14 cellular contexts compared by ENCODE assay signal in genomic region chr22:38422615-38423511, GRCh38. TPM values are rescaled to one million over a fixed set of nuclear protein-coding genes. Genes with fewer than 3 reads are reported as not detected.
DNase-seq lines count a peak whose midpoint lies in the region; ATAC-seq and TF ChIP-seq lines count a peak whose summit lies in the region.
"Had no signal": no experiment of that assay in that cellular context is flagged by ENCODE, and none has a peak within 500 bp of the region (broad histone marks: within the 10 kb centered on the region; RNA-seq: fewer than 3 reads in every experiment).

No MANE protein-coding gene starts in this region.

- H3K27ac ChIP-seq in cingulate gyrus (ENCODE audit: low read depth, low read length): peak overlapping the region; percentile 6
- H3K27ac ChIP-seq in liver (ENCODE audit: low read depth in 1 of 2, low read length in 2 of 2): peak overlapping the region; percentile 31 to 43

- no peak for ATAC-seq in HG03097 (IDR thresholded peaks at IDR 0.05; ENCODE audit: low FRiP score, unreplicated experiment)
- ATAC-seq: naive thymus-derived CD8-positive, alpha-beta T cell had no signal

- intact Hi-C loops in CD14-positive monocyte (cut with micrococcal nuclease): no loop called here

- peaks cover 6% of the 10 kb centered on the region for H3K4me1 Mint-ChIP-seq in CD14-positive monocyte
- H3K4me1 Mint-ChIP-seq: naive thymus-derived CD8-positive, alpha-beta T cell had no signal

- peaks cover 0 to 3% (median 0%) of the 10 kb centered on the region in 3 donors for H3K27me3 Mint-ChIP-seq in CD14-positive monocyte (ENCODE audit: low read depth in 3 of 3)
- H3K27me3 Mint-ChIP-seq: naive thymus-derived CD8-positive, alpha-beta T cell had no signal

- no peaks in the 10 kb centered on the region for H3K36me3 ChIP-seq in liver (ENCODE audit: control insufficient read depth in 4 of 4, insufficient read depth in 3 of 4, low read depth in 1 of 4, low read length in 3 of 4)

- H3K4me3 ChIP-seq in liver (ENCODE audit: low read depth in 1 of 3, low read length in 3 of 3): no peak overlapping the region

- peaks cover 12 to 31% (median 20%) of the 10 kb centered on the region in 4 donors for H3K4me1 ChIP-seq in liver (ENCODE audit: control insufficient read depth in 4 of 4, insufficient read depth in 4 of 4, low read length in 3 of 4)

- DNase-seq in CD14-positive monocyte (ENCODE audit: low spot score): peak; percentile 32
- DNase-seq in NCI-H1092 (lab: John Stamatoyannopoulos, UW): peak; percentile 35
- DNase-seq in HT-29 (ENCODE audit: low spot score): no peak
- DNase-seq in NAMALWA (ENCODE audit: low spot score): no peak
- no peak for DNase-seq in ACHN
- DNase-seq: activated gamma-delta T cell; central memory CD4-positive, alpha-beta T cell; GF-D8; NK-92 treated with Interleukin-12 subunit alpha and Interleukin-12 subunit beta, amount 100 ng/mL, for 24 hours had no signal

- no peaks in the 10 kb centered on the region for H3K9me3 ChIP-seq in liver (ENCODE audit: control insufficient read depth in 4 of 4, low read length in 3 of 4)

- 61% methylated on average over 21 of the region's 21 CpGs for WGBS in liver

- H3K27me3 ChIP-seq in liver (ENCODE audit: control insufficient read depth in 4 of 4, insufficient read depth in 4 of 4, low read length in 3 of 4): no peaks in the 10 kb centered on the region

- H3K4me3 Mint-ChIP-seq in CD14-positive monocyte: no peak overlapping the region
- H3K4me3 Mint-ChIP-seq: naive thymus-derived CD8-positive, alpha-beta T cell had no signal

- in situ Hi-C loops in ACHN (cut with HindIII; ENCODE audit: low pct_ligation_motif_present, low pct_unique_long_range_greater_than_20kb, low sequenced_read_pairs): no loop called here

- H3K36me3 Mint-ChIP-seq in CD14-positive monocyte: no peaks in the 10 kb centered on the region
- H3K36me3 Mint-ChIP-seq: naive thymus-derived CD8-positive, alpha-beta T cell had no signal

- TF ChIP-seq CTCF in CD14-positive monocyte (IDR thresholded peaks at IDR 0.05) (no peak), liver (IDR thresholded peaks at IDR 0.05; ENCODE audit: low read depth, low read length, missing input control) (no peak)

- H3K9ac ChIP-seq in liver (ENCODE audit: low read depth in 1 of 2, low read length in 2 of 2): no peak overlapping the region

- no peak for TF ChIP-seq RAD21 in liver (IDR thresholded peaks at IDR 0.05)

- H3K27ac Mint-ChIP-seq in CD14-positive monocyte: no peak overlapping the region
- H3K27ac Mint-ChIP-seq: naive thymus-derived CD8-positive, alpha-beta T cell had no signal

- no peaks in the 10 kb centered on the region for H3K9me3 Mint-ChIP-seq in CD14-positive monocyte
- H3K9me3 Mint-ChIP-seq: naive thymus-derived CD8-positive, alpha-beta T cell had no signal

TF ChIP-seq in liver, 16 proteins besides CTCF, POLR2A, EP300 and RAD21:
- TF ChIP-seq SP1 (IDR thresholded peaks at IDR 0.05) (peak; percentile 44), MAX (IDR thresholded peaks at IDR 0.05) (no peak), GABPA (IDR thresholded peaks at IDR 0.05 in 1 of 2, conservative IDR thresholded peaks at IDR 0.05 in 1 of 2) (no peak), TAF1 (conservative IDR thresholded peaks at IDR 0.05) (no peak), RXRA (IDR thresholded peaks at IDR 0.05) (peak; percentile 55 to 63), FOXA1 (IDR thresholded peaks at IDR 0.05) (no peak), YY1 (IDR thresholded peaks at IDR 0.05) (no peak), JUND (IDR thresholded peaks at IDR 0.05) (no peak), EGR1 (IDR thresholded peaks at IDR 0.05; ENCODE audit: low read depth in 2 of 2) (no peak), ATF3 (IDR thresholded peaks at IDR 0.05) (no peak), FOXA2 (IDR thresholded peaks at IDR 0.05) (no peak), HNF4A (conservative IDR thresholded peaks at IDR 0.05) (peak; percentile 56 to 59), HNF4G (IDR thresholded peaks at IDR 0.05) (no peak), REST (IDR thresholded peaks at IDR 0.05) (no peak), NR2F2 (IDR thresholded peaks at IDR 0.05) (no peak), ZBTB33 (IDR thresholded peaks at IDR 0.05) (no peak)

RNA-seq across cellular contexts. Expression of gene KCNJ4, which starts 32.1 kb away (rescaled TPM):
- polyA plus RNA-seq in CD14-positive monocyte (not detected), liver (not detected)
- total RNA-seq in liver: under 1 TPM in 1 of 2 donors, not detected in 1; 0.05 TPM
- total RNA-seq in HT-29 (2014; rRNA removed; shearing (Covaris generic)): 0.08 TPM in 1 of 2 replicates, not detected in the other
- total RNA-seq: fibroblast of lung; naive thymus-derived CD8-positive, alpha-beta T cell had no signal
- polyA plus RNA-seq: fibroblast of lung; naive thymus-derived CD8-positive, alpha-beta T cell had no signal

RNA-seq across cellular contexts. Expression of gene KDELR3, which starts 45.0 kb away (rescaled TPM):
- not detected for polyA plus RNA-seq in CD14-positive monocyte
- total RNA-seq in liver: 10 to 100 TPM in 1 of 2 donors, 1 to 10 TPM in 1; 8.1 to 12.8 TPM
- polyA plus RNA-seq in liver: 10 to 100 TPM in 1 of 2 donors, 1 to 10 TPM in 1; 3.5 to 10.9 TPM
- total RNA-seq in HT-29 (2014; rRNA removed; shearing (Covaris generic)): 20.0 and 31.4 TPM in 2 replicates
- total RNA-seq: naive thymus-derived CD8-positive, alpha-beta T cell had no signal

Comparison
In these comparisons a context has a peak if more than half of its experiments do, and no peak if none do; other contexts are left out.
1. DNase-seq: peak in CD14-positive monocyte (single experiment) and NCI-H1092 (single experiment); none in HT-29 (single experiment), NAMALWA (single experiment) and ACHN (single experiment).